ENCODE assay signal across 8 cellular contexts in the genomic region with DNA sequence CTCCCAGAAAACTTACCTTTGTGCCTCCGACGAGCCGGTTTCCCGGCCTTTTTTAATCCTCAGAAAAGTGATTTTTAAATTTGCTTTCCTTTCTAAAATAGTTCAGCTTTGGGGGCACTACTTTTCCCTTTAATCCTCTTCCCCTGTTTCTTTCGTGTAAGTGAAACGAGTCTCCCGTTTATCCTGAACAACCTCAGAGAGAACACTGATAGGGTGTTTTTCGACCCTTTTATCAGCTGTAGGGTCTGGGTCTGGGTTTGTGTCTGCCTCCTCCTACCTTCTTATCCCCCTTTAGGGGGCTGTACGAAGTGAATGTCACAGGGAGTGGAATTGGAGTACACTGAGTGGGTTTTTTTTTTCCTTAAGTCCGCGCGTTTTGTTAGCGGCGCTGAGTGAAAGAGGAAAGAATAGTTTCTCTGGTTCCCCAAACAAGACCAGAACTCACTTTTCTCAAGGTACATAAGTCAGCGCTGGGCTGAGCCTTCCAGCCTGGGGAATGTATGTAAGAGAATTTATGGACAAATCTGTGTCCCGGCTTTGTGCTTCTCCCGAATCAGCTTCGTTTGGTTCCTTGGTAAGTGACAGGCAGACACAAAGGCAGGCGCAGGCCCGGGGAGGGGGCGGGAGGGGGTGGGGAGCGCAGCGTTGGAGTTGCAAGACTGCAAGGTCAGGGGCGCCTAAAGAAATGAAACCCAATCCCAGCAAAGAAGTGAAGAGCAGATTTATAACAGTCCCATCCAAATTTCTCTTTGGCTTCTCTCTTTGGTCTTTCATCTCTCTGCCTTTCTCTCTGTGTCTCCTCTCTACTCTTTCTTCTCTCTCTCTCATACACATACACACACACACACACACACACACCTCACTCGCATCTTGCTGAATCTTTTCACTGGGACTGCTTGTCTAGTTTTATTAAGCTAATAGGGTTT. TPM values are rescaled to one million over a fixed set of nuclear protein-coding genes. Genes with fewer than 3 reads are reported as not detected.
DNase-seq lines count a peak whose midpoint lies in the region; ATAC-seq and TF ChIP-seq lines count a peak whose summit lies in the region.

No MANE protein-coding gene starts in this region.

- H3K4me1 Mint-ChIP-seq in activated naive CD8-positive, alpha-beta T cell treated with anti-CD3 and anti-CD28 coated beads, Interleukin-2, amount 50 U/mL, for 24 hours, result peaks cover 47% of the 10 kb centered on the region
- H3K4me1 Mint-ChIP-seq in osteocyte (ENCODE audit: unreplicated experiment), result peaks cover 35% of the 10 kb centered on the region

- no peaks in the 10 kb centered on the region for H3K36me3 Mint-ChIP-seq in activated naive CD8-positive, alpha-beta T cell treated with anti-CD3 and anti-CD28 coated beads, Interleukin-2, amount 50 U/mL, for 24 hours (ENCODE audit: low read depth)
- no peaks in the 10 kb centered on the region for H3K36me3 Mint-ChIP-seq in osteocyte (ENCODE audit: unreplicated experiment)

- no peaks in the 10 kb centered on the region for H3K9me3 Mint-ChIP-seq in activated naive CD8-positive, alpha-beta T cell treated with anti-CD3 and anti-CD28 coated beads, Interleukin-2, amount 50 U/mL, for 24 hours
- H3K9me3 Mint-ChIP-seq in osteocyte (ENCODE audit: unreplicated experiment), result no peaks in the 10 kb centered on the region

- H3K36me3 ChIP-seq in cardiac muscle cell, result no peaks in the 10 kb centered on the region

- in situ Hi-C loops in GM13977 (cut with MboI; ENCODE audit: low pct_unique_long_range_greater_than_20kb, low sequenced_read_pairs, unreplicated experiment), result loop anchor here (25.0 kb wide), 1 partner anchor 315 kb away; the partner anchor contains the start of gene PPA2

- no peak for ATAC-seq in activated naive CD8-positive, alpha-beta T cell treated with anti-CD3 and anti-CD28 coated beads, Interleukin-2, amount 50 U/mL, for 24 hours
- ATAC-seq in esophagus mucosa, result no peak

- peak overlapping the region; percentile 97 for H3K4me3 Mint-ChIP-seq in activated naive CD8-positive, alpha-beta T cell treated with anti-CD3 and anti-CD28 coated beads, Interleukin-2, amount 50 U/mL, for 24 hours
- peak overlapping the region; percentile 93 for H3K4me3 Mint-ChIP-seq in osteocyte (ENCODE audit: unreplicated experiment)

- peaks cover 29% of the 10 kb centered on the region for H3K27me3 ChIP-seq in cardiac muscle cell

- peak overlapping the region; percentile 95 for H3K27ac ChIP-seq in cardiac muscle cell

- H3K4me1 ChIP-seq in cardiac muscle cell (ENCODE audit: low read depth), result peaks cover 14% of the 10 kb centered on the region

- DNase-seq in AG09309 (ENCODE audit: low read depth), result no peak
- DNase-seq in GM13977 (ENCODE audit: low spot score), result peak; percentile 38
- peak; percentile 69 for DNase-seq in OCI-M1 (lab: John Stamatoyannopoulos, UW)
- DNase-seq in activated naive CD8-positive, alpha-beta T cell treated with anti-CD3 and anti-CD28 coated beads, Interleukin-2, amount 50 U/mL, for 24 hours, result peak; percentile 21
- DNase-seq in cardiac muscle cell (ENCODE audit: low read depth in 1 of 2, low spot score in 1 of 2), result peak; percentile 44 to 66
- DNase-seq in osteocyte (ENCODE audit: extremely low spot score, unreplicated experiment), result no peak
- DNase-seq in SKM-1 treated with dmso at 0.1 percent for 144 hours (lab: John Stamatoyannopoulos, UW; ENCODE audit: unreplicated experiment), result no peak

- no peak for TF ChIP-seq CTCF in AG09309 (IDR thresholded peaks at IDR 0.05; ENCODE audit: control insufficient read depth, insufficient read depth, low read depth, low read length, missing control alignments)
- TF ChIP-seq CTCF in GM13977 (IDR thresholded peaks at IDR 0.05; ENCODE audit: extremely low read depth, insufficient read depth, missing control alignments), result no peak
- TF ChIP-seq CTCF in cardiac muscle cell (IDR thresholded peaks at IDR 0.05; ENCODE audit: low read depth, low read length), result no peak
- no peak for TF ChIP-seq CTCF in osteocyte (IDR thresholded peaks at IDR 0.05)

- H3K9me3 ChIP-seq in cardiac muscle cell (ENCODE audit: low read depth), result no peaks in the 10 kb centered on the region

- no peaks in the 10 kb centered on the region for H3K27me3 Mint-ChIP-seq in activated naive CD8-positive, alpha-beta T cell treated with anti-CD3 and anti-CD28 coated beads, Interleukin-2, amount 50 U/mL, for 24 hours
- no peaks in the 10 kb centered on the region for H3K27me3 Mint-ChIP-seq in osteocyte (ENCODE audit: unreplicated experiment)

- H3K4me3 ChIP-seq in AG09309 (ENCODE audit: control insufficient read depth, low read depth, low read length) (peak overlapping the region; percentile 59), cardiac muscle cell (peak overlapping the region; percentile 86)

- H3K27ac Mint-ChIP-seq in activated naive CD8-positive, alpha-beta T cell treated with anti-CD3 and anti-CD28 coated beads, Interleukin-2, amount 50 U/mL, for 24 hours, result peak overlapping the region; percentile 96
- peak overlapping the region; percentile 96 for H3K27ac Mint-ChIP-seq in osteocyte (ENCODE audit: unreplicated experiment)

RNA-seq across cellular contexts. Expression of gene TET2, which starts 0.8 kb away (rescaled TPM):
- total RNA-seq in cardiac muscle cell (19.2 and 23.3 TPM in 2 replicates), osteocyte (23.7 and 24.3 TPM in 2 replicates), esophagus mucosa (28.2 TPM)
- polyA plus RNA-seq in cardiac muscle cell, result 10.5 and 14.4 TPM in 2 replicates

Comparison
In these comparisons a context has a peak if more than half of its experiments do, and no peak if none do; other contexts are left out.
1. DNase-seq: peak in GM13977 (single experiment), OCI-M1 (single experiment), activated naive CD8-positive, alpha-beta T cell treated with anti-CD3 and anti-CD28 coated beads, Interleukin-2, amount 50 U/mL, for 24 hours (single experiment) and cardiac muscle cell (2 of 2); none in AG09309 (single experiment), osteocyte (single experiment) and SKM-1 treated with dmso at 0.1 percent for 144 hours (single experiment).